Comparison of ENCODE assay signal across 1 cellular context in genomic region chr17:17562145-17562529, GRCh38.
TF ChIP-seq lines count a peak whose summit lies in the region.

No MANE protein-coding gene starts in this region.

TF ChIP-seq in endothelial cell of umbilical vein, 7 proteins besides CTCF, POLR2A, EP300 and RAD21:
- no peak for TF ChIP-seq MAX (IDR thresholded peaks at IDR 0.05; ENCODE audit: insufficient read depth, insufficient read length)
- TF ChIP-seq GATA2 (IDR thresholded peaks at IDR 0.05; ENCODE audit: insufficient read depth, insufficient read length, low read depth, low read length) = no peak
- TF ChIP-seq JUN (IDR thresholded peaks at IDR 0.05; ENCODE audit: borderline replicate concordance, insufficient read depth, insufficient read length, low read depth) = no peak
- TF ChIP-seq MYC (IDR thresholded peaks at IDR 0.05; ENCODE audit: low read depth, low read length) = no peak
- no peak for TF ChIP-seq FOS (IDR thresholded peaks at IDR 0.05; ENCODE audit: borderline replicate concordance, insufficient read depth, low read length)
- TF ChIP-seq POLR2AphosphoS5 (IDR thresholded peaks at IDR 0.05; ENCODE audit: insufficient read depth, low read depth, low read length) = no peak
- no peak for TF ChIP-seq EZH2 (IDR thresholded peaks at IDR 0.05; ENCODE audit: borderline replicate concordance, low read depth, low read length, severe bottlenecking)
